8 cellular contexts compared by ENCODE assay signal in genomic region chr22:39316440-39317083, GRCh38. TPM values are rescaled to one million over a fixed set of nuclear protein-coding genes. Genes with fewer than 3 reads are reported as not detected.
DNase-seq lines count a peak whose midpoint lies in the region; ATAC-seq and TF ChIP-seq lines count a peak whose summit lies in the region.

No MANE protein-coding gene starts in this region.

- ATAC-seq in left lung (peak; percentile 59), HG02840 (IDR thresholded peaks at IDR 0.05; ENCODE audit: low FRiP score, unreplicated experiment) (no peak)

- H3K4me3 ChIP-seq in coronary artery (peak overlapping the region; percentile 80), left lung (peak overlapping the region in 1 of 2 donors; percentile 76)

- H3K27me3 ChIP-seq in left lung, result no peaks in the 10 kb centered on the region

- peak; percentile 6 to 58 (median 7) for DNase-seq in NCI-H1417 (lab: John Stamatoyannopoulos, UW)
- DNase-seq in NCI-H1417 treated with DMSO at 0.1 percent for 48 hours (lab: John Stamatoyannopoulos, UW), result no peak
- peak; percentile 53 for DNase-seq in NCI-H226
- DNase-seq in activated CD4-positive, alpha-beta T cell treated with anti-CD3 and anti-CD28 coated beads for 4 hours, result peak; percentile 81 to 82
- no peak for DNase-seq in coronary artery (ENCODE audit: low spot score)
- DNase-seq in left lung, result peak in 1 of 2 donors; percentile 77
- DNase-seq in stimulated activated CD4-positive, alpha-beta T cell treated with anti-CD3 and anti-CD28 coated beads, Interleukin-2, amount 100 ng/mL, for 4 hours (ENCODE audit: low read depth), result peak; percentile 70

- peak overlapping the region in 1 of 2 donors; percentile 52 for H3K27ac ChIP-seq in coronary artery
- H3K27ac ChIP-seq in left lung, result peak overlapping the region in 1 of 2 donors; percentile 53

- peaks cover 10 to 66% of the 10 kb centered on the region in 2 donors for H3K36me3 ChIP-seq in left lung

- no peaks in the 10 kb centered on the region for H3K9me3 ChIP-seq in left lung

- H3K4me1 ChIP-seq in left lung, result peaks cover 29 to 69% of the 10 kb centered on the region in 2 donors

- peak; percentile 81 for TF ChIP-seq CTCF in coronary artery (IDR thresholded peaks at IDR 0.05)
- peak; percentile 86 to 87 for TF ChIP-seq CTCF in left lung (IDR thresholded peaks at IDR 0.05)

- intact Hi-C loops in left lung (cut with DNase I), result loop anchor here in 1 of 2 donors (10.0 kb wide), 1 partner anchor 142 kb away; no protein-coding TSS in a partner anchor

RNA-seq across cellular contexts. Expression of gene RPL3, which starts 2.9 kb away (rescaled TPM):
- 1,000 to 10,000 TPM; 1,506 to 1,575 TPM for total RNA-seq in left lung

RNA-seq across cellular contexts. Expression of gene SYNGR1, which starts 33.2 kb away (rescaled TPM):
- 1 to 10 TPM; 5.5 to 7.2 TPM for total RNA-seq in left lung

Comparison
In these comparisons a context has a peak if more than half of its experiments do, and no peak if none do; other contexts are left out.
1. DNase-seq: peak in NCI-H1417 (3 of 3), NCI-H226 (single experiment), activated CD4-positive, alpha-beta T cell treated with anti-CD3 and anti-CD28 coated beads for 4 hours (2 of 2) and stimulated activated CD4-positive, alpha-beta T cell treated with anti-CD3 and anti-CD28 coated beads, Interleukin-2, amount 100 ng/mL, for 4 hours (single experiment); none in NCI-H1417 treated with DMSO at 0.1 percent for 48 hours (single experiment) and coronary artery (single experiment).